Comparison of ENCODE assay signal across 12 cellular contexts in genomic region chr3:58288011-58288728, GRCh38. TPM values are rescaled to one million over a fixed set of nuclear protein-coding genes. Genes with fewer than 3 reads are reported as not detected.
DNase-seq lines count a peak whose midpoint lies in the region; ATAC-seq and TF ChIP-seq lines count a peak whose summit lies in the region.
"Had no signal": no experiment of that assay in that cellular context is flagged by ENCODE, and none has a peak within 500 bp of the region (broad histone marks: within the 10 kb centered on the region; RNA-seq: fewer than 3 reads in every experiment).

No MANE protein-coding gene starts in this region.

- no peaks in the 10 kb centered on the region for H3K9me3 ChIP-seq in endodermal cell (ENCODE audit: control insufficient read depth, low read length)
- no peaks in the 10 kb centered on the region for H3K9me3 ChIP-seq in thyroid gland

- H3K27me3 ChIP-seq in endodermal cell (ENCODE audit: control insufficient read depth, insufficient read depth, low read length, poor library complexity, severe bottlenecking) (no peaks in the 10 kb centered on the region), thyroid gland (no peaks in the 10 kb centered on the region)

- no peak overlapping the region for H3K4me3 Mint-ChIP-seq in activated CD8-positive, alpha-beta memory T cell treated with anti-CD3 and anti-CD28 coated beads, Interleukin-2, amount 10 ng/mL, durations not matched to agents 7 days and 5 days
- H3K4me3 Mint-ChIP-seq in endodermal cell = no peak overlapping the region
- H3K4me3 Mint-ChIP-seq: activated CD4-positive, alpha-beta T cell treated with anti-CD3 and anti-CD28 coated beads, Interleukin-2, amount 10 ng/mL, durations not matched to agents 7 days and 5 days; activated naive CD8-positive, alpha-beta T cell had no signal

- peak; percentile 39 for DNase-seq in activated CD8-positive, alpha-beta memory T cell treated with anti-CD3 and anti-CD28 coated beads, Interleukin-2, amount 10 ng/mL, durations not matched to agents 7 days and 5 days
- DNase-seq in activated CD8-positive, alpha-beta memory T cell treated with anti-CD3 and anti-CD28 coated beads, Interleukin-2, amount 50 U/mL, for 4 hours = no peak
- DNase-seq in endodermal cell (peak; percentile 3), thyroid gland (peak; percentile 52 to 62), ecto neural progenitor cell (ENCODE audit: low spot score) (no peak)
- DNase-seq: ACHN; activated CD4-positive, alpha-beta T cell treated with anti-CD3 and anti-CD28 coated beads, Interleukin-2, amount 10 ng/mL, durations not matched to agents 7 days and 5 days; DMS79; SHP77 had no signal

- no peaks in the 10 kb centered on the region for H3K4me1 Mint-ChIP-seq in activated CD8-positive, alpha-beta memory T cell treated with anti-CD3 and anti-CD28 coated beads, Interleukin-2, amount 10 ng/mL, durations not matched to agents 7 days and 5 days
- H3K4me1 Mint-ChIP-seq in endodermal cell = no peaks in the 10 kb centered on the region
- H3K4me1 Mint-ChIP-seq: activated CD4-positive, alpha-beta T cell treated with anti-CD3 and anti-CD28 coated beads, Interleukin-2, amount 10 ng/mL, durations not matched to agents 7 days and 5 days had no signal

- no peak overlapping the region for H3K9ac ChIP-seq in endodermal cell (ENCODE audit: extremely low read depth, low read length, poor library complexity, severe bottlenecking)

- CTCF ChIA-PET in activated CD8-positive, alpha-beta memory T cell treated with anti-CD3 and anti-CD28 coated beads, Interleukin-2, amount 10 ng/mL, durations not matched to agents 7 days and 5 days (lab: Charles Lee) = no interaction called here

- no peaks in the 10 kb centered on the region for H3K27me3 Mint-ChIP-seq in activated CD8-positive, alpha-beta memory T cell treated with anti-CD3 and anti-CD28 coated beads, Interleukin-2, amount 10 ng/mL, durations not matched to agents 7 days and 5 days
- H3K27me3 Mint-ChIP-seq in endodermal cell (ENCODE audit: insufficient read depth) = no peaks in the 10 kb centered on the region
- H3K27me3 Mint-ChIP-seq: activated CD4-positive, alpha-beta T cell treated with anti-CD3 and anti-CD28 coated beads, Interleukin-2, amount 10 ng/mL, durations not matched to agents 7 days and 5 days; activated naive CD8-positive, alpha-beta T cell had no signal

- H3K4me3 ChIP-seq in endodermal cell (ENCODE audit: low read length) (no peak overlapping the region), thyroid gland (replicated peaks in 1 of 3) (no peak overlapping the region)
- H3K4me3 ChIP-seq: smooth muscle cell had no signal

- no peak overlapping the region for H3K27ac ChIP-seq in endodermal cell (ENCODE audit: low read depth, low read length)
- H3K27ac ChIP-seq in thyroid gland = peak overlapping the region; percentile 4 to 58 (median 19)

- no peak for ATAC-seq in activated CD8-positive, alpha-beta memory T cell treated with anti-CD3 and anti-CD28 coated beads, Interleukin-2, amount 10 ng/mL, durations not matched to agents 7 days and 5 days
- no peak for ATAC-seq in HG03460 (IDR thresholded peaks at IDR 0.05; ENCODE audit: unreplicated experiment)

- intact Hi-C loops in thyroid gland (cut with DNase I) = no loop called here

- WGBS in endodermal cell (ENCODE audit: insufficient coverage in 1 of 2, insufficient read length in 1 of 2), 2 experiments = 94 to 100% methylated on average over 3 to 4 of the region's 4 CpGs
- 57 to 59% methylated on average over 4 of the region's 4 CpGs for WGBS in thyroid gland, 2 donors

- no peaks in the 10 kb centered on the region for H3K4me1 ChIP-seq in endodermal cell (ENCODE audit: control insufficient read depth, insufficient read depth, low read length)
- peaks cover 21 to 34% of the 10 kb centered on the region in 2 donors for H3K4me1 ChIP-seq in thyroid gland

- H3K36me3 ChIP-seq in endodermal cell (ENCODE audit: control insufficient read depth, insufficient read depth, low read length) (peaks cover 6% of the 10 kb centered on the region), thyroid gland (peaks cover 0 to 7% of the 10 kb centered on the region in 2 donors)

- peaks cover 2% of the 10 kb centered on the region for H3K36me3 Mint-ChIP-seq in activated CD8-positive, alpha-beta memory T cell treated with anti-CD3 and anti-CD28 coated beads, Interleukin-2, amount 10 ng/mL, durations not matched to agents 7 days and 5 days
- H3K36me3 Mint-ChIP-seq in endodermal cell (ENCODE audit: low read depth) = peaks cover 55% of the 10 kb centered on the region

- H3K9me3 Mint-ChIP-seq in activated CD8-positive, alpha-beta memory T cell treated with anti-CD3 and anti-CD28 coated beads, Interleukin-2, amount 10 ng/mL, durations not matched to agents 7 days and 5 days (ENCODE audit: low read depth) = no peaks in the 10 kb centered on the region
- H3K9me3 Mint-ChIP-seq in endodermal cell = peaks cover 29% of the 10 kb centered on the region
- H3K9me3 Mint-ChIP-seq: activated CD4-positive, alpha-beta T cell treated with anti-CD3 and anti-CD28 coated beads, Interleukin-2, amount 10 ng/mL, durations not matched to agents 7 days and 5 days had no signal

- no peak for TF ChIP-seq POLR2A in thyroid gland (IDR thresholded peaks at IDR 0.05)

- peak; percentile 41 for TF ChIP-seq CTCF in endodermal cell (conservative IDR thresholded peaks at IDR 0.05)
- TF ChIP-seq CTCF in thyroid gland (IDR thresholded peaks at IDR 0.05) = no peak

- H3K27ac Mint-ChIP-seq in activated CD8-positive, alpha-beta memory T cell treated with anti-CD3 and anti-CD28 coated beads, Interleukin-2, amount 10 ng/mL, durations not matched to agents 7 days and 5 days = no peak overlapping the region
- no peak overlapping the region for H3K27ac Mint-ChIP-seq in endodermal cell
- H3K27ac Mint-ChIP-seq: activated CD4-positive, alpha-beta T cell treated with anti-CD3 and anti-CD28 coated beads, Interleukin-2, amount 10 ng/mL, durations not matched to agents 7 days and 5 days; activated naive CD8-positive, alpha-beta T cell had no signal

RNA-seq across cellular contexts. Expression of gene RPP14, which starts 17.9 kb away (rescaled TPM):
- 10 to 100 TPM; 12.9 to 16.9 TPM for total RNA-seq in activated CD8-positive, alpha-beta memory T cell treated with anti-CD3 and anti-CD28 coated beads, Interleukin-2, amount 10 ng/mL, durations not matched to agents 7 days and 5 days
- total RNA-seq in endodermal cell (10 to 100 TPM; 22.0 to 23.6 TPM), thyroid gland (10 to 100 TPM; 13.4 to 19.9 (median 15.7) TPM)
- polyA plus RNA-seq in endodermal cell (2013, experiment 1 of 2) = 12.6 TPM
- polyA plus RNA-seq in endodermal cell (2013, experiment 2 of 2) = 13.5 TPM

RNA-seq across cellular contexts. Expression of gene HTD2, which starts 18.1 kb away (rescaled TPM):
- total RNA-seq in activated CD8-positive, alpha-beta memory T cell treated with anti-CD3 and anti-CD28 coated beads, Interleukin-2, amount 10 ng/mL, durations not matched to agents 7 days and 5 days = 1 to 10 TPM; 6.9 to 7.4 TPM
- total RNA-seq in endodermal cell (10 to 100 TPM; 10.5 to 13.7 TPM), thyroid gland (10 to 100 TPM in 3 of 4 donors, 1 to 10 TPM in 1; 8.4 to 19.8 (median 18.6) TPM)
- polyA plus RNA-seq in endodermal cell (2013, experiment 1 of 2) = 11.7 TPM
- 8.9 TPM for polyA plus RNA-seq in endodermal cell (2013, experiment 2 of 2)

RNA-seq across cellular contexts. Expression of gene PXK, which starts 44.5 kb away (rescaled TPM):
- 10 to 100 TPM; 61.7 to 64.7 TPM for total RNA-seq in activated CD8-positive, alpha-beta memory T cell treated with anti-CD3 and anti-CD28 coated beads, Interleukin-2, amount 10 ng/mL, durations not matched to agents 7 days and 5 days
- total RNA-seq in endodermal cell = 10 to 100 TPM; 16.0 to 22.0 TPM
- 10.3 TPM for polyA plus RNA-seq in endodermal cell (2013, experiment 1 of 2)
- 10.2 TPM for polyA plus RNA-seq in endodermal cell (2013, experiment 2 of 2)
- total RNA-seq in thyroid gland = 100 to 1,000 TPM in 3 of 4 donors, 10 to 100 TPM in 1; 98.6 to 139 (median 123) TPM

RNA-seq across cellular contexts. Expression of gene ABHD6, which starts 50.6 kb away (rescaled TPM):
- 1 to 10 TPM; 5.0 to 7.3 TPM for total RNA-seq in activated CD8-positive, alpha-beta memory T cell treated with anti-CD3 and anti-CD28 coated beads, Interleukin-2, amount 10 ng/mL, durations not matched to agents 7 days and 5 days
- total RNA-seq in endodermal cell (1 to 10 TPM; 7.5 to 8.6 TPM), thyroid gland (10 to 100 TPM; 14.7 to 28.6 (median 18.0) TPM)
- polyA plus RNA-seq in endodermal cell (2013, experiment 1 of 2) = 10.7 TPM
- polyA plus RNA-seq in endodermal cell (2013, experiment 2 of 2) = 7.8 TPM

Comparison
In these comparisons a context has a peak if more than half of its experiments do, and no peak if none do; other contexts are left out.
1. DNase-seq: peak in activated CD8-positive, alpha-beta memory T cell treated with anti-CD3 and anti-CD28 coated beads, Interleukin-2, amount 10 ng/mL, durations not matched to agents 7 days and 5 days (single experiment), endodermal cell (single experiment) and thyroid gland (2 of 2); none in activated CD8-positive, alpha-beta memory T cell treated with anti-CD3 and anti-CD28 coated beads, Interleukin-2, amount 50 U/mL, for 4 hours (single experiment) and ecto neural progenitor cell (single experiment).